1 cellular context compared by ENCODE assay signal in genomic region chr7:23336799-23337283, GRCh38.
TF ChIP-seq lines count a peak whose summit lies in the region.

No MANE protein-coding gene starts in this region.

TF ChIP-seq in HepG2, 621 proteins besides CTCF, POLR2A, EP300 and RAD21 (continued from another document and continues in another):
- peak; percentile 52; the same call in 1 of the 2 replicates for TF ChIP-seq ZNF710 (CRISPR knock-in tag; IDR thresholded peaks at IDR 0.05; ENCODE audit: borderline replicate concordance)
- peak; percentile 89 for TF ChIP-seq GATAD2A (CRISPR knock-in tag; IDR thresholded peaks at IDR 0.05)
- no peak for TF ChIP-seq GZF1 (CRISPR knock-in tag; IDR thresholded peaks at IDR 0.05)
- peak; percentile 44; the same call in 1 of the 2 replicates for TF ChIP-seq IRF2 (CRISPR knock-in tag; IDR thresholded peaks at IDR 0.05)
- TF ChIP-seq TBX2 (CRISPR knock-in tag; IDR thresholded peaks at IDR 0.05; ENCODE audit: borderline replicate concordance) = peak; percentile 43; the same call in 1 of the 2 replicates
- peak; percentile 71; the same call in 1 of the 2 replicates for TF ChIP-seq HMG20A (CRISPR knock-in tag; IDR thresholded peaks at IDR 0.05; ENCODE audit: borderline replicate concordance)
- no peak for TF ChIP-seq ZNF292 (CRISPR knock-in tag; IDR thresholded peaks at IDR 0.05; ENCODE audit: borderline replicate concordance, low read depth)
- TF ChIP-seq ZNF383 (CRISPR knock-in tag; IDR thresholded peaks at IDR 0.05; ENCODE audit: borderline replicate concordance) = no peak
- TF ChIP-seq GFI1 (CRISPR knock-in tag; IDR thresholded peaks at IDR 0.05; ENCODE audit: borderline replicate concordance) = peak; percentile 77
- TF ChIP-seq DZIP1 (CRISPR knock-in tag; IDR thresholded peaks at IDR 0.05) = no peak
- no peak for TF ChIP-seq LRRFIP1 (CRISPR knock-in tag; conservative IDR thresholded peaks at IDR 0.05)
- peak; percentile 45; the same call in 1 of the 2 replicates for TF ChIP-seq AHDC1 (CRISPR knock-in tag; IDR thresholded peaks at IDR 0.05; ENCODE audit: borderline replicate concordance)
- TF ChIP-seq ZNF609 (CRISPR knock-in tag; IDR thresholded peaks at IDR 0.05; ENCODE audit: borderline replicate concordance) = peak; percentile 65; the same call in 1 of the 2 replicates
- 0 out of 2 replicates have a peak, but pooled peaks have one; percentile 27 for TF ChIP-seq IKZF5 (CRISPR knock-in tag; IDR thresholded peaks at IDR 0.05)
- TF ChIP-seq KIAA2018 (CRISPR knock-in tag; IDR thresholded peaks at IDR 0.05; ENCODE audit: borderline replicate concordance) = no peak
- TF ChIP-seq CENPBD1 (CRISPR knock-in tag; IDR thresholded peaks at IDR 0.05; ENCODE audit: borderline replicate concordance, low read depth) = no peak
- TF ChIP-seq ZNF556 (CRISPR knock-in tag; IDR thresholded peaks at IDR 0.05; ENCODE audit: borderline replicate concordance) = no peak
